Comparison of ENCODE assay signal across 8 cellular contexts in genomic region chr2:190881074-190881479, GRCh38. TPM values are rescaled to one million over a fixed set of nuclear protein-coding genes. Genes with fewer than 3 reads are reported as not detected.
DNase-seq lines count a peak whose midpoint lies in the region; FAIRE-seq and TF ChIP-seq lines count a peak whose summit lies in the region.

No MANE protein-coding gene starts in this region.

- no CpG with 5 or more reads among the region's 52 CpGs for WGBS in trophoblast cell (ENCODE audit: extremely low coverage, insufficient coverage, insufficient read length)

- H3K36me3 Mint-ChIP-seq in activated CD4-positive, alpha-beta T cell treated with anti-CD3 and anti-CD28 coated beads, Interleukin-2, amount 10 ng/mL, durations not matched to agents 24 days and 14 days (ENCODE audit: low read depth), result peaks cover 36% of the 10 kb centered on the region

- H2BK12ac ChIP-seq in trophoblast cell (ENCODE audit: low read length), result peak overlapping the region; percentile 90

- peaks cover 16% of the 10 kb centered on the region for H3K79me1 ChIP-seq in trophoblast cell (ENCODE audit: low read length)

- TF ChIP-seq CTCF in foreskin fibroblast (IDR thresholded peaks at IDR 0.05; ENCODE audit: low read depth, low read length), result no peak
- TF ChIP-seq CTCF in D721Med (IDR thresholded peaks at IDR 0.05; ENCODE audit: insufficient read depth, missing control alignments), result no peak

- H4K8ac ChIP-seq in trophoblast cell (ENCODE audit: low read depth, low read length), result peak overlapping the region; percentile 84

- no peak for FAIRE-seq in D721Med (lab: Jason Lieb, UNC)

- peaks cover 13% of the 10 kb centered on the region for H3K79me2 ChIP-seq in trophoblast cell (ENCODE audit: control insufficient read depth, insufficient read depth, low read length, poor library complexity)

- peak overlapping the region; percentile 99 for H3K4ac ChIP-seq in trophoblast cell (ENCODE audit: low read depth, low read length)

- peaks cover 27% of the 10 kb centered on the region for H3K36me3 ChIP-seq in SJCRH30
- no peaks in the 10 kb centered on the region for H3K36me3 ChIP-seq in trophoblast cell (ENCODE audit: control insufficient read depth in 1 of 2, insufficient read depth in 2 of 2, low read length in 2 of 2)

- H3K4me3 Mint-ChIP-seq in activated CD4-positive, alpha-beta T cell treated with anti-CD3 and anti-CD28 coated beads, Interleukin-2, amount 10 ng/mL, durations not matched to agents 24 days and 14 days, result peak overlapping the region; percentile 94

- H3K23ac ChIP-seq in trophoblast cell (ENCODE audit: low read length), result no peak overlapping the region

- peak overlapping the region; percentile 94 for H3K14ac ChIP-seq in trophoblast cell (ENCODE audit: low read length)

- H3K4me2 ChIP-seq in trophoblast cell (ENCODE audit: low read length), result peak overlapping the region; percentile 79

- peaks cover 31% of the 10 kb centered on the region for H3K4me1 Mint-ChIP-seq in activated CD4-positive, alpha-beta T cell treated with anti-CD3 and anti-CD28 coated beads, Interleukin-2, amount 10 ng/mL, durations not matched to agents 24 days and 14 days

- peak overlapping the region; percentile 68 for H2AK5ac ChIP-seq in trophoblast cell (ENCODE audit: low read length)

- no peak for DNase-seq in activated CD4-positive, alpha-beta T cell treated with anti-CD3 and anti-CD28 coated beads, Interleukin-2, amount 10 ng/mL, durations not matched to agents 24 days and 14 days
- DNase-seq in activated CD4-positive, alpha-beta T cell treated with anti-CD3 and anti-CD28 coated beads for 4 hours, result no peak
- DNase-seq in SJCRH30 (no peak), foreskin fibroblast (no peak), trophoblast cell (no peak), activated gamma-delta T cell (lab: John Stamatoyannopoulos, UW) (no peak), islet precursor cell (no peak), D721Med (ENCODE audit: insufficient read length, low spot score) (no peak)

- peak overlapping the region; percentile 97 for H3K27ac Mint-ChIP-seq in activated CD4-positive, alpha-beta T cell treated with anti-CD3 and anti-CD28 coated beads, Interleukin-2, amount 10 ng/mL, durations not matched to agents 24 days and 14 days

- no peaks in the 10 kb centered on the region for H3K9me3 Mint-ChIP-seq in activated CD4-positive, alpha-beta T cell treated with anti-CD3 and anti-CD28 coated beads, Interleukin-2, amount 10 ng/mL, durations not matched to agents 24 days and 14 days

- H3K27ac ChIP-seq in SJCRH30 (peak overlapping the region; percentile 64), trophoblast cell (ENCODE audit: low read depth, low read length) (peak overlapping the region; percentile 65)

- H2BK5ac ChIP-seq in trophoblast cell (ENCODE audit: low read depth, low read length, poor library complexity), result peak overlapping the region; percentile 94

- no peaks in the 10 kb centered on the region for H3K27me3 ChIP-seq in SJCRH30
- H3K27me3 ChIP-seq in trophoblast cell (ENCODE audit: insufficient read depth, low read length), result peaks cover 3% of the 10 kb centered on the region

- H3K18ac ChIP-seq in trophoblast cell (ENCODE audit: low read length), result peak overlapping the region; percentile 98

- H3K4me1 ChIP-seq in SJCRH30, result peaks cover 34% of the 10 kb centered on the region
- H3K4me1 ChIP-seq in trophoblast cell (ENCODE audit: control insufficient read depth in 1 of 2, insufficient read depth in 2 of 2, low read length in 2 of 2), result peaks cover 3 to 6% of the 10 kb centered on the region in 2 experiments

- intact Hi-C loops in activated CD4-positive, alpha-beta T cell treated with anti-CD3 and anti-CD28 coated beads, Interleukin-2, amount 10 ng/mL, durations not matched to agents 24 days and 14 days (cut with micrococcal nuclease), result loop anchor here (2.0 to 10.0 kb wide), 5 partner anchors 234 to 1096 kb away; partner anchors contain the start of genes MFSD6, NAB1, ORMDL1 and PMS1

- peak overlapping the region; percentile 80 for H3K4me3 ChIP-seq in SJCRH30
- peak overlapping the region; percentile 87 to 93 for H3K4me3 ChIP-seq in foreskin fibroblast (ENCODE audit: low read depth in 1 of 2, low read length in 2 of 2)
- peak overlapping the region; percentile 95 for H3K4me3 ChIP-seq in trophoblast cell (ENCODE audit: low read depth, low read length)

- H4K12ac ChIP-seq in trophoblast cell (ENCODE audit: low read depth, low read length), result peak overlapping the region; percentile 77

- H2AFZ ChIP-seq in trophoblast cell (ENCODE audit: insufficient read depth, low read length, poor library complexity), result peak overlapping the region; percentile 86

- H3K9me3 ChIP-seq in SJCRH30 (replicated peaks) (no peaks in the 10 kb centered on the region), trophoblast cell (ENCODE audit: insufficient read depth, low read depth, low read length) (no peaks in the 10 kb centered on the region)

- peak overlapping the region; percentile 90 for H2BK120ac ChIP-seq in trophoblast cell (ENCODE audit: insufficient read depth, low read length, poor library complexity)

- H3K9ac ChIP-seq in trophoblast cell (ENCODE audit: low read length), result peak overlapping the region; percentile 87

- peaks cover 2% of the 10 kb centered on the region for H3K27me3 Mint-ChIP-seq in activated CD4-positive, alpha-beta T cell treated with anti-CD3 and anti-CD28 coated beads, Interleukin-2, amount 10 ng/mL, durations not matched to agents 24 days and 14 days

- H4K91ac ChIP-seq in trophoblast cell (ENCODE audit: low read depth, low read length), result peak overlapping the region; percentile 95

RNA-seq across cellular contexts. Expression of gene GLS, which starts 0.5 kb away (rescaled TPM):
- 256 and 266 TPM in 2 replicates for total RNA-seq in activated CD4-positive, alpha-beta T cell treated with anti-CD3 and anti-CD28 coated beads, Interleukin-2, amount 10 ng/mL, durations not matched to agents 24 days and 14 days
- total RNA-seq in SJCRH30 (2014; rRNA removed; shearing (Covaris generic)), result 243 and 283 TPM in 2 replicates
- 54.9 and 60.3 TPM in 2 replicates for polyA plus RNA-seq in trophoblast cell (2013)
